In genomic region chr7:140640060-140640611, GRCh38 we compare ENCODE assay signal across 8 cellular contexts. TPM values are rescaled to one million over a fixed set of nuclear protein-coding genes. Genes with fewer than 3 reads are reported as not detected.
DNase-seq lines count a peak whose midpoint lies in the region; ATAC-seq lines count a peak whose summit lies in the region.

No MANE protein-coding gene starts in this region.

- H3K27ac Mint-ChIP-seq in activated CD4-positive, alpha-beta T cell treated with anti-CD3 and anti-CD28 coated beads for 36 hours, result peak overlapping the region; percentile 39

- H3K36me3 ChIP-seq in SJSA1, result peaks cover 4% of the 10 kb centered on the region; the same call in 1 of the 2 replicates
- H3K36me3 ChIP-seq in esophagus (ENCODE audit: control insufficient read depth in 2 of 2, insufficient read depth in 2 of 2, low read length in 1 of 2), result no peaks in the 10 kb centered on the region
- no peaks in the 10 kb centered on the region for H3K36me3 ChIP-seq in muscle layer of colon (ENCODE audit: insufficient read depth, low read length)

- CTCF ChIA-PET in activated CD4-positive, alpha-beta T cell treated with anti-CD3 and anti-CD28 coated beads for 36 hours (lab: Charles Lee), result interaction anchor here (0.6 kb wide), 1 partner anchor 26 kb away, joined by 3 read pairs; no protein-coding TSS in a partner anchor

- no peaks in the 10 kb centered on the region for H3K9me3 ChIP-seq in SJSA1 (replicated peaks)
- no peaks in the 10 kb centered on the region for H3K9me3 ChIP-seq in esophagus (ENCODE audit: control insufficient read depth in 2 of 2, insufficient read depth in 1 of 2, low read depth in 1 of 2, low read length in 1 of 2)
- no peaks in the 10 kb centered on the region for H3K9me3 ChIP-seq in muscle layer of colon (ENCODE audit: low read length)

- H3K4me1 Mint-ChIP-seq in activated CD4-positive, alpha-beta T cell treated with anti-CD3 and anti-CD28 coated beads for 36 hours, result peaks cover 15% of the 10 kb centered on the region

- no peaks in the 10 kb centered on the region for H3K36me3 Mint-ChIP-seq in activated CD4-positive, alpha-beta T cell treated with anti-CD3 and anti-CD28 coated beads for 36 hours (ENCODE audit: low read depth)

- DNase-seq in activated CD4-positive, alpha-beta T cell treated with anti-CD3 and anti-CD28 coated beads for 36 hours, result peak; percentile 30
- DNase-seq in activated CD4-positive, alpha-beta T cell treated with anti-CD3 and anti-CD28 coated beads for 1 hour, result no peak
- peak in 1 of 2 experiments; percentile 62 for DNase-seq in SJSA1 (ENCODE audit: low read depth in 1 of 2, low spot score in 2 of 2)
- DNase-seq in OCI-M2 (lab: John Stamatoyannopoulos, UW; ENCODE audit: unreplicated experiment), result no peak

- H3K4me3 Mint-ChIP-seq in activated CD4-positive, alpha-beta T cell treated with anti-CD3 and anti-CD28 coated beads for 36 hours, result peak overlapping the region; percentile 70

- H3K9me3 Mint-ChIP-seq in activated CD4-positive, alpha-beta T cell treated with anti-CD3 and anti-CD28 coated beads for 36 hours (ENCODE audit: low read depth), result no peaks in the 10 kb centered on the region

- peaks cover 40% of the 10 kb centered on the region for H3K4me1 ChIP-seq in SJSA1 (replicated peaks)
- H3K4me1 ChIP-seq in esophagus (ENCODE audit: control insufficient read depth in 2 of 2, insufficient read depth in 2 of 2, low read length in 1 of 2), result peaks cover 4 to 7% of the 10 kb centered on the region in 2 donors
- H3K4me1 ChIP-seq in muscle layer of colon (ENCODE audit: insufficient read depth, low read length), result peaks cover 19% of the 10 kb centered on the region

- peaks cover 58% of the 10 kb centered on the region for H3K27me3 Mint-ChIP-seq in activated CD4-positive, alpha-beta T cell treated with anti-CD3 and anti-CD28 coated beads for 36 hours

- intact Hi-C loops in activated CD4-positive, alpha-beta T cell treated with anti-CD3 and anti-CD28 coated beads for 36 hours (cut with DNase I, micrococcal nuclease), result no loop called here

- H3K4me3 ChIP-seq in SJSA1 (peak overlapping the region; percentile 73), esophagus (ENCODE audit: low read depth in 1 of 2, low read length in 2 of 2) (peak overlapping the region; percentile 53 to 57), muscle layer of colon (ENCODE audit: low read depth in 1 of 2, low read length in 2 of 2) (peak overlapping the region; percentile 56 to 71)

- 2% methylated on average over 42 to 71 of the region's 71 CpGs for WGBS in esophagus, 2 donors

- peak; percentile 40 for ATAC-seq in activated CD4-positive, alpha-beta T cell treated with anti-CD3 and anti-CD28 coated beads for 36 hours
- ATAC-seq in GM19324 (IDR thresholded peaks at IDR 0.05; ENCODE audit: low FRiP score, unreplicated experiment) (no peak), HG02884 (IDR thresholded peaks at IDR 0.05; ENCODE audit: unreplicated experiment) (no peak)

- no peaks in the 10 kb centered on the region for H3K27me3 ChIP-seq in SJSA1 (replicated peaks)
- H3K27me3 ChIP-seq in esophagus (ENCODE audit: control insufficient read depth in 1 of 2, insufficient read depth in 2 of 2, low read length in 2 of 2), result peaks cover 0 to 5% of the 10 kb centered on the region in 2 donors
- H3K27me3 ChIP-seq in muscle layer of colon (ENCODE audit: control insufficient read depth in 1 of 2, insufficient read depth in 2 of 2, low read length in 2 of 2), result peaks cover 11 to 15% of the 10 kb centered on the region in 2 donors

- H3K27ac ChIP-seq in SJSA1 (peak overlapping the region; percentile 86), esophagus (ENCODE audit: low read depth in 2 of 2, low read length in 1 of 2) (peak overlapping the region; percentile 65 to 76), muscle layer of colon (ENCODE audit: low read depth, low read length) (peak overlapping the region; percentile 18)

- H3K9ac ChIP-seq in muscle layer of colon (ENCODE audit: low read length), result no peak overlapping the region

- POLR2A ChIA-PET in activated CD4-positive, alpha-beta T cell treated with anti-CD3 and anti-CD28 coated beads for 36 hours (lab: Charles Lee), result no interaction called here

RNA-seq across cellular contexts. Expression of gene DENND2A, which starts 0.5 kb away (rescaled TPM):
- total RNA-seq in activated CD4-positive, alpha-beta T cell treated with anti-CD3 and anti-CD28 coated beads for 36 hours, result not detected
- total RNA-seq in SJSA1 (2014; rRNA removed; shearing (Covaris generic)), result 10.2 and 30.0 TPM in 2 replicates
- polyA plus RNA-seq in esophagus, result 1 to 10 TPM; 1.2 to 1.5 TPM

RNA-seq across cellular contexts. Expression of gene ADCK2, which starts 32.6 kb away (rescaled TPM):
- total RNA-seq in activated CD4-positive, alpha-beta T cell treated with anti-CD3 and anti-CD28 coated beads for 36 hours, result 10 to 100 TPM; 16.5 to 25.7 TPM
- total RNA-seq in SJSA1 (2014; rRNA removed; shearing (Covaris generic)), result 9.6 and 13.6 TPM in 2 replicates
- polyA plus RNA-seq in esophagus, result 10 to 100 TPM in 1 of 2 donors, 1 to 10 TPM in 1; 9.2 to 14.8 TPM

RNA-seq across cellular contexts. Expression of gene NDUFB2, which starts 56.4 kb away (rescaled TPM):
- total RNA-seq in activated CD4-positive, alpha-beta T cell treated with anti-CD3 and anti-CD28 coated beads for 36 hours, result 100 to 1,000 TPM in 1 of 2 experiments, 10 to 100 TPM in 1; 83.8 to 162 TPM
- total RNA-seq in SJSA1 (2014; rRNA removed; shearing (Covaris generic)), result 523 and 538 TPM in 2 replicates
- polyA plus RNA-seq in esophagus, result 100 to 1,000 TPM; 152 to 292 TPM

Comparison
In these comparisons a context has a peak if more than half of its experiments do, and no peak if none do; other contexts are left out.
1. H3K27ac ChIP-seq: peak in every context shown above with its lines; median percentile 86 in SJSA1; 70 in esophagus; 18 in muscle layer of colon.
2. RNA of gene DENND2A, which starts 0.5 kb away (total RNA-seq): 10.2 to 30.0 TPM in SJSA1; not detected in activated CD4-positive, alpha-beta T cell treated with anti-CD3 and anti-CD28 coated beads for 36 hours; every median in the first group is over 10 times any median in the second.
3. Peak in every context shown above with its lines, with median percentiles within 50 percentile points of each other: H3K4me3 ChIP-seq.